Comparison of ENCODE assay signal across 18 cellular contexts in genomic region chr22:45508814-45509213, GRCh38. TPM values are rescaled to one million over a fixed set of nuclear protein-coding genes. Genes with fewer than 3 reads are reported as not detected.
"Had no signal": no experiment of that assay in that cellular context is flagged by ENCODE, and none has a peak within 500 bp of the region (broad histone marks: within the 10 kb centered on the region; RNA-seq: fewer than 3 reads in every experiment).

No MANE protein-coding gene starts in this region.

- H3K9me3 ChIP-seq: body of pancreas, ovary, sigmoid colon, spleen, testis had no signal

- H3K27ac Mint-ChIP-seq: activated B cell treated with CpG ODN at 0.5 μM for 24 hours; activated CD8-positive, alpha-beta T cell treated with anti-CD3 and anti-CD28 coated beads for 36 hours; activated naive CD8-positive, alpha-beta T cell; neural progenitor cell; stimulated activated naive CD8-positive, alpha-beta T cell treated with anti-CD3 and anti-CD28 coated beads, Interleukin-15, Interleukin-2, amounts not matched to agents 100 ng/mL and 50 ng/mL, for 24 hours; T-helper 1 cell treated with Interleukin-12 subunit alpha and Interleukin-12 subunit beta and Interleukin-4 antibody, amounts not matched to agents 30 μg/mL and 1 μg/mL, for 36 hours had no signal

- H2AFZ ChIP-seq: neural progenitor cell had no signal

- H3K4me1 Mint-ChIP-seq: central memory CD8-positive, alpha-beta T cell had no signal

- H3K36me3 ChIP-seq: neural progenitor cell, ovary, sigmoid colon, spleen had no signal

- H3K4me3 ChIP-seq: body of pancreas, neural progenitor cell, ovary, sigmoid colon, spleen, testis had no signal

- H3K27me3 ChIP-seq: body of pancreas, neural progenitor cell, ovary, testis had no signal

- H3K9me3 Mint-ChIP-seq: activated B cell treated with CpG ODN at 0.5 μM for 24 hours; activated CD8-positive, alpha-beta T cell treated with anti-CD3 and anti-CD28 coated beads for 36 hours; central memory CD8-positive, alpha-beta T cell; neural progenitor cell; stimulated activated naive CD8-positive, alpha-beta T cell treated with anti-CD3 and anti-CD28 coated beads, Interleukin-15, Interleukin-2, amounts not matched to agents 100 ng/mL and 50 ng/mL, for 24 hours; T-helper 1 cell treated with Interleukin-12 subunit alpha and Interleukin-12 subunit beta and Interleukin-4 antibody, amounts not matched to agents 30 μg/mL and 1 μg/mL, for 36 hours had no signal

- DNase-seq: activated B cell treated with CpG ODN at 0.5 μM for 24 hours; activated CD4-positive, alpha-beta T cell treated with anti-CD3 and anti-CD28 coated beads for 48 hours; activated CD8-positive, alpha-beta T cell treated with anti-CD3 and anti-CD28 coated beads for 36 hours; activated gamma-delta T cell treated with Interleukin-2 at 50 U/mL for 16 hours; activated T-cell treated with anti-CD3 and anti-CD28 coated beads, Interleukin-2, amount 50 U/mL, for 48 hours; amygdala; body of pancreas; effector CD8-positive, alpha-beta T cell; ovary; sigmoid colon; spleen; testis had no signal

- H3K9ac ChIP-seq: neural progenitor cell had no signal

- ATAC-seq: activated CD8-positive, alpha-beta T cell treated with anti-CD3 and anti-CD28 coated beads for 36 hours; body of pancreas; left ventricle myocardium superior had no signal

- H3K36me3 Mint-ChIP-seq: activated naive CD8-positive, alpha-beta T cell; neural progenitor cell had no signal

- H3K4me3 Mint-ChIP-seq: activated B cell treated with CpG ODN at 0.5 μM for 24 hours; activated CD8-positive, alpha-beta T cell treated with anti-CD3 and anti-CD28 coated beads for 36 hours; activated naive CD8-positive, alpha-beta T cell; central memory CD8-positive, alpha-beta T cell; neural progenitor cell; stimulated activated naive CD8-positive, alpha-beta T cell treated with anti-CD3 and anti-CD28 coated beads, Interleukin-15, Interleukin-2, amounts not matched to agents 100 ng/mL and 50 ng/mL, for 24 hours; T-helper 1 cell treated with Interleukin-12 subunit alpha and Interleukin-12 subunit beta and Interleukin-4 antibody, amounts not matched to agents 30 μg/mL and 1 μg/mL, for 36 hours had no signal

- H3K4me1 ChIP-seq: body of pancreas had no signal

- H3K27ac ChIP-seq: body of pancreas, neural progenitor cell, ovary, spleen, testis had no signal

RNA-seq across cellular contexts. Expression of gene FBLN1, which starts 6.1 kb away (rescaled TPM):
- total RNA-seq: activated B cell treated with CpG ODN at 0.5 μM for 24 hours had no signal
